In the genomic region with DNA sequence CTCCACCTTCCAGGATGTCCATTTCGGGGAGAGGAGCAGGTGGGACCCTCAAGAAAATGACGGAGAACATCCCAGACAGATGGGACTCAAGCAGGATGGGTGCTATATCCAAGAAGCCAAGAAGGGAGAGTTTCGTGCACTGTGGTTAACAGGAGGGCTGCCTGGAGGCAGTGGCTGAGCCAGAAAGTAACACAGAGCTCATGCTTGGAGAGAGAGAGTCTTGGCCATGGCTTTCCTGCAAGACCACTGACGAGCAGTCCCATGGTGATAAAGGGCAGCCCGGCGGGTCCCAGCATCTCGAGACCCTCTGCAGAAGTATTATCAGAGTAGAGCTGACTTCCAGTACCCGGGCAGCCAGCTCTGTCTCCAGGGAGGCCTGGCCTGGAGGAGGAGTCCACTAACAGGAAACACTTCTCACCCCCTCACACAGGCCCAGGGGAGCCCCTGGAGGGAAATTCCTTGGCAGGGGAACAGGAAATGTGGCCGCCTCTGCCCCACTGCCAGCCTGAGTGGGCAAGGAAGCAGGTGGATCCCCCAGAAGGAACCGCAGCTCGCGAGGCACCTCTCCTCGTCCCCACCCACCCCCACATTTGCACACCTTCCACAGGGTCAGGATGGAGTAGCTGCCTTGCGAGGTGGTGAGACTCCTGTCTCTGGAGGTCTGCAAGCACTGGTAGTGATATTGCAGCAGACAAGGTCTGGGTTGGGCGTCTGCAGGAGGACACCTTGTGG, we compare ENCODE assay signal across 14 cellular contexts. TPM values are rescaled to one million over a fixed set of nuclear protein-coding genes. Genes with fewer than 3 reads are reported as not detected.
DNase-seq lines count a peak whose midpoint lies in the region; ATAC-seq, FAIRE-seq and TF ChIP-seq lines count a peak whose summit lies in the region.
"Had no signal": no experiment of that assay in that cellular context is flagged by ENCODE, and none has a peak within 500 bp of the region (broad histone marks: within the 10 kb centered on the region; RNA-seq: fewer than 3 reads in every experiment).

No MANE protein-coding gene starts in this region.

- peaks cover 37% of the 10 kb centered on the region for H3K36me3 Mint-ChIP-seq in activated CD8-positive, alpha-beta memory T cell treated with anti-CD3 and anti-CD28 coated beads, Interleukin-2, amount 10 ng/mL, durations not matched to agents 7 days and 5 days
- H3K36me3 Mint-ChIP-seq in naive thymus-derived CD4-positive, alpha-beta T cell: peaks cover 0 to 35% (median 6%) of the 10 kb centered on the region in 5 donors

- H3K4me2 ChIP-seq in HepG2 (ENCODE audit: low read depth, low read length): no peak overlapping the region

- H4K20me1 ChIP-seq in HepG2 (ENCODE audit: insufficient read depth, low read length): no peaks in the 10 kb centered on the region

- no peaks in the 10 kb centered on the region for H3K79me2 ChIP-seq in HepG2 (ENCODE audit: insufficient read depth, low read length)

- intact Hi-C loops in naive thymus-derived CD4-positive, alpha-beta T cell (cut with micrococcal nuclease): loop anchor here (1.0 to 2.0 kb wide), 2 partner anchors 47 to 48 kb away; no protein-coding TSS in a partner anchor
- intact Hi-C loops in HepG2 (cut with micrococcal nuclease; ENCODE audit: unreplicated experiment): no loop called here

- H3K27ac Mint-ChIP-seq in activated CD8-positive, alpha-beta memory T cell treated with anti-CD3 and anti-CD28 coated beads, Interleukin-2, amount 10 ng/mL, durations not matched to agents 7 days and 5 days: peak overlapping the region; percentile 64
- peak overlapping the region; percentile 73 to 94 (median 85) for H3K27ac Mint-ChIP-seq in naive thymus-derived CD4-positive, alpha-beta T cell

- H3K4me1 ChIP-seq in naive thymus-derived CD4-positive, alpha-beta T cell (ENCODE audit: control insufficient read depth in 2 of 2, insufficient read depth in 2 of 2, low read length in 2 of 2): peaks cover 34 to 50% of the 10 kb centered on the region in 2 donors
- H3K4me1 ChIP-seq in HepG2 (ENCODE audit: insufficient read depth, low read length): no peaks in the 10 kb centered on the region
- H3K4me1 ChIP-seq: adrenal gland had no signal

- H3K4me1 Mint-ChIP-seq in activated CD8-positive, alpha-beta memory T cell treated with anti-CD3 and anti-CD28 coated beads, Interleukin-2, amount 10 ng/mL, durations not matched to agents 7 days and 5 days: peaks cover 63% of the 10 kb centered on the region
- peaks cover 34 to 65% (median 61%) of the 10 kb centered on the region in 7 donors for H3K4me1 Mint-ChIP-seq in naive thymus-derived CD4-positive, alpha-beta T cell

- H3K27me3 Mint-ChIP-seq in activated CD8-positive, alpha-beta memory T cell treated with anti-CD3 and anti-CD28 coated beads, Interleukin-2, amount 10 ng/mL, durations not matched to agents 7 days and 5 days: peaks cover 2% of the 10 kb centered on the region
- peaks cover 0 to 3% (median 0%) of the 10 kb centered on the region in 5 donors for H3K27me3 Mint-ChIP-seq in naive thymus-derived CD4-positive, alpha-beta T cell

- no peaks in the 10 kb centered on the region for H3K9me3 Mint-ChIP-seq in activated CD8-positive, alpha-beta memory T cell treated with anti-CD3 and anti-CD28 coated beads, Interleukin-2, amount 10 ng/mL, durations not matched to agents 7 days and 5 days (ENCODE audit: low read depth)
- H3K9me3 Mint-ChIP-seq in naive thymus-derived CD4-positive, alpha-beta T cell: no peaks in the 10 kb centered on the region

- POLR2A ChIA-PET in naive thymus-derived CD4-positive, alpha-beta T cell (lab: Charles Lee): interaction anchor here (0.6 to 8.9 kb wide), 16 partner anchors 14 to 135 kb away, joined by 3 to 70 read pairs (median 4); a partner anchor contains a TSS
- POLR2A ChIA-PET in HepG2 (lab: Yijun Ruan, JAX): no interaction called here

- in situ Hi-C loops in HepG2 (cut with HindIII; ENCODE audit: extremely low pct_ligation_motif_present, low pct_unique_long_range_greater_than_20kb): no loop called here

- H3K4me3 ChIP-seq in naive thymus-derived CD4-positive, alpha-beta T cell (ENCODE audit: low read length): no peak overlapping the region
- H3K4me3 ChIP-seq in HepG2 (replicated peaks in 1 of 3; ENCODE audit: insufficient read depth in 1 of 3, low read depth in 2 of 3, low read length in 3 of 3): no peak overlapping the region
- H3K4me3 ChIP-seq: adrenal gland, suprapubic skin had no signal

- H2AFZ ChIP-seq in HepG2 (ENCODE audit: low read length): no peak overlapping the region

- TF ChIP-seq RAD21 in HepG2 (CRISPR knock-in tag; IDR thresholded peaks at IDR 0.05): no peak

- FAIRE-seq in HepG2 (lab: Jason Lieb, UNC): no peak
- FAIRE-seq: endometrium had no signal

- CTCF ChIA-PET in activated CD8-positive, alpha-beta memory T cell treated with anti-CD3 and anti-CD28 coated beads, Interleukin-2, amount 10 ng/mL, durations not matched to agents 7 days and 5 days (lab: Charles Lee): interaction anchor here (1.0 to 7.9 kb wide), 11 partner anchors 10 to 252 kb away, joined by 3 to 67 read pairs (median 5); a partner anchor contains a TSS
- CTCF ChIA-PET in naive thymus-derived CD4-positive, alpha-beta T cell (lab: Charles Lee): interaction anchor here (0.9 to 2.1 kb wide), 8 partner anchors 10 to 276 kb away, joined by 3 to 8 read pairs (median 5); no protein-coding TSS in a partner anchor
- CTCF ChIA-PET in HepG2 (lab: Yijun Ruan, JAX; ENCODE audit: low intra/inter-chr PET ratio, low total read pairs): no interaction called here

- H3K9me3 ChIP-seq in naive thymus-derived CD4-positive, alpha-beta T cell (ENCODE audit: control insufficient read depth in 2 of 3, low read length in 3 of 3): no peaks in the 10 kb centered on the region
- H3K9me3 ChIP-seq in HepG2 (ENCODE audit: low read length): no peaks in the 10 kb centered on the region
- H3K9me3 ChIP-seq: adrenal gland, suprapubic skin had no signal

- TF ChIP-seq EP300 in HepG2 (IDR thresholded peaks at IDR 0.05; ENCODE audit: low read depth in 2 of 2, low read length in 2 of 2) (no peak), HepG2 (CRISPR knock-in tag; IDR thresholded peaks at IDR 0.05; ENCODE audit: borderline replicate concordance) (no peak)

- no peak for TF ChIP-seq POLR2A in HepG2 (IDR thresholded peaks at IDR 0.05; ENCODE audit: insufficient read depth in 1 of 2, low read depth in 2 of 2, low read length in 2 of 2)

- H3K9ac ChIP-seq in HepG2 (ENCODE audit: insufficient read depth, low read depth, low read length): no peak overlapping the region

- peak overlapping the region; percentile 47 for H3K27ac ChIP-seq in naive thymus-derived CD4-positive, alpha-beta T cell (ENCODE audit: low read depth, low read length)
- H3K27ac ChIP-seq in HepG2 (ENCODE audit: extremely low read length, insufficient read depth, low read length): no peak overlapping the region
- H3K27ac ChIP-seq: adrenal gland, suprapubic skin had no signal

- DNase-seq in Daoy (ENCODE audit: low read depth): peak; percentile 73
- DNase-seq in HT1080 (ENCODE audit: low read depth): peak; percentile 34
- DNase-seq in activated CD8-positive, alpha-beta memory T cell treated with anti-CD3 and anti-CD28 coated beads, Interleukin-2, amount 10 ng/mL, durations not matched to agents 7 days and 5 days: peak; percentile 52
- peak in 4 of 9 donors; percentile 25 to 69 (median 28) for DNase-seq in naive thymus-derived CD4-positive, alpha-beta T cell
- DNase-seq in HepG2 (ENCODE audit: low spot score): no peak
- no peak for DNase-seq in H4 (ENCODE audit: low spot score)
- DNase-seq: adrenal gland, DMS53 had no signal

- TF ChIP-seq CTCF in HepG2 (CRISPR knock-in tag; IDR thresholded peaks at IDR 0.05): no peak

- peak; percentile 7 for ATAC-seq in activated CD8-positive, alpha-beta memory T cell treated with anti-CD3 and anti-CD28 coated beads, Interleukin-2, amount 10 ng/mL, durations not matched to agents 7 days and 5 days
- ATAC-seq in naive thymus-derived CD4-positive, alpha-beta T cell: peak; percentile 50
- no peak for ATAC-seq in HG03097 (IDR thresholded peaks at IDR 0.05; ENCODE audit: low FRiP score, unreplicated experiment)
- ATAC-seq in HepG2: no peak
- ATAC-seq in HG02938 (IDR thresholded peaks at IDR 0.05; ENCODE audit: unreplicated experiment): no peak

- H3K4me3 Mint-ChIP-seq in activated CD8-positive, alpha-beta memory T cell treated with anti-CD3 and anti-CD28 coated beads, Interleukin-2, amount 10 ng/mL, durations not matched to agents 7 days and 5 days: no peak overlapping the region
- H3K4me3 Mint-ChIP-seq in naive thymus-derived CD4-positive, alpha-beta T cell: peak overlapping the region in 9 of 10 donors; percentile 12 to 75 (median 36)

- WGBS in HepG2 (ENCODE audit: low lambda C conversion rate): 54% methylated on average over 6 of the region's 15 CpGs

- H3K36me3 ChIP-seq in naive thymus-derived CD4-positive, alpha-beta T cell (ENCODE audit: control insufficient read depth in 2 of 3, insufficient read depth in 3 of 3, low read length in 3 of 3): peaks cover 4 to 51% (median 6%) of the 10 kb centered on the region in 3 experiments
- H3K36me3 ChIP-seq in HepG2 (replicated peaks in 1 of 2; ENCODE audit: control insufficient read depth in 1 of 2, insufficient read depth in 2 of 2, low read length in 2 of 2): no peaks in the 10 kb centered on the region
- H3K36me3 ChIP-seq: adrenal gland, suprapubic skin had no signal

- no peaks in the 10 kb centered on the region for H3K27me3 ChIP-seq in naive thymus-derived CD4-positive, alpha-beta T cell (ENCODE audit: control insufficient read depth in 2 of 2, insufficient read depth in 2 of 2, low read length in 2 of 2)
- peaks cover 6 to 28% of the 10 kb centered on the region in 2 experiments; a peak in 4 of 5 replicates for H3K27me3 ChIP-seq in HepG2 (ENCODE audit: control insufficient read depth in 1 of 2, insufficient read depth in 2 of 2, low read length in 2 of 2)
- H3K27me3 ChIP-seq: adrenal gland had no signal

- no TSS peak for BruUV-seq in HepG2 (replicated peaks; lab: Mats Ljungman, UMichigan)

RNA-seq across cellular contexts. Expression of a gene that starts 32.2 kb away (rescaled TPM):
- total RNA-seq in Daoy (2014; rRNA removed; shearing (Covaris generic)): 1.7 and 8.2 TPM in 2 replicates
- 0.33 and 2.6 TPM in 2 replicates for total RNA-seq in HT1080 (2014; rRNA removed; shearing (Covaris generic))
- 1.3 and 1.4 TPM in 2 replicates for polyA plus RNA-seq in HT1080 (2015; cell fraction: cytosol; rRNA removed)
- 4.4 and 4.5 TPM in 2 replicates for polyA plus RNA-seq in HT1080 (2015; cell fraction: nucleus; rRNA removed)
- total RNA-seq in activated CD8-positive, alpha-beta memory T cell treated with anti-CD3 and anti-CD28 coated beads, Interleukin-2, amount 10 ng/mL, durations not matched to agents 7 days and 5 days: 100 to 1,000 TPM in 1 of 2 experiments, 10 to 100 TPM in 1; 97.8 to 123 TPM
- total RNA-seq in naive thymus-derived CD4-positive, alpha-beta T cell: 100 to 1,000 TPM; 123 to 227 (median 214) TPM
- polyA plus RNA-seq in naive thymus-derived CD4-positive, alpha-beta T cell: 10 to 100 TPM; 49.5 to 71.1 TPM
- not detected in 2 replicates for total RNA-seq in HepG2 (2016; rRNA removed; fragmentation: Illumina TruSeq; extraction: Trizol)
- not detected in 2 replicates for total RNA-seq in HepG2 (2016; cell fraction: cytosol; rRNA removed; fragmentation: Illumina TruSeq; extraction: Trizol; ENCODE audit: low read depth)
- total RNA-seq in HepG2 (2016; cell fraction: insoluble cytoplasmic fraction; rRNA removed; fragmentation: Illumina TruSeq; extraction: Trizol): not detected in 2 replicates
- total RNA-seq in HepG2 (2016; cell fraction: membrane; rRNA removed; fragmentation: Illumina TruSeq; extraction: Trizol): not detected in 2 replicates
- total RNA-seq in HepG2 (2016; cell fraction: nucleus; rRNA removed; fragmentation: Illumina TruSeq; extraction: Trizol): not detected in 2 replicates
- not detected in 2 replicates for polyA plus RNA-seq in HepG2 (2011; rRNA removed)
- polyA plus RNA-seq in HepG2 (2011; cell fraction: cytosol; rRNA removed): 0.01 and 0.03 TPM in 2 replicates
- 0.05 and 0.11 TPM in 2 replicates for polyA plus RNA-seq in HepG2 (2011; cell fraction: nucleus; rRNA removed)
- polyA plus RNA-seq in HepG2 (2012): not detected in 2 replicates
- not detected in 2 replicates for polyA plus RNA-seq in HepG2 (2016; cell fraction: cytosol; fragmentation: Illumina TruSeq; extraction: Trizol; ENCODE audit: low read depth)
- polyA plus RNA-seq in HepG2 (2016; cell fraction: insoluble cytoplasmic fraction; fragmentation: Illumina TruSeq; extraction: Trizol; ENCODE audit: low read depth): not detected in 2 replicates
- polyA plus RNA-seq in HepG2 (2016; cell fraction: membrane; fragmentation: Illumina TruSeq; extraction: Trizol; ENCODE audit: low read depth): not detected in 2 replicates
- polyA plus RNA-seq in HepG2 (2016; cell fraction: nucleus; fragmentation: Illumina TruSeq; extraction: Trizol; ENCODE audit: insufficient read depth, low read depth): not detected in 2 replicates
- polyA minus RNA-seq in HepG2 (2011; rRNA and poly(A)+ RNA removed; ENCODE audit: low replicate concordance): not detected in 2 replicates
- polyA minus RNA-seq in HepG2 (2011; cell fraction: cytosol; rRNA and poly(A)+ RNA removed): not detected in 2 replicates
- polyA minus RNA-seq in HepG2 (2011; cell fraction: nucleus; rRNA and poly(A)+ RNA removed): not detected in 2 replicates
- total RNA-seq in H4 (2014; rRNA removed; shearing (Covaris generic)): 0.08 TPM in 1 of 2 replicates, not detected in the other
- total RNA-seq: myocyte, NCI-H460 had no signal

Comparison
In these comparisons a context has a peak if more than half of its experiments do, and no peak if none do; other contexts are left out.
1. DNase-seq: peak in Daoy (single experiment), HT1080 (single experiment) and activated CD8-positive, alpha-beta memory T cell treated with anti-CD3 and anti-CD28 coated beads, Interleukin-2, amount 10 ng/mL, durations not matched to agents 7 days and 5 days (single experiment); none in HepG2 (single experiment) and H4 (single experiment).
2. ATAC-seq: peak in activated CD8-positive, alpha-beta memory T cell treated with anti-CD3 and anti-CD28 coated beads, Interleukin-2, amount 10 ng/mL, durations not matched to agents 7 days and 5 days (single experiment) and naive thymus-derived CD4-positive, alpha-beta T cell (single experiment); none in HG03097 (single experiment), HepG2 (single experiment) and HG02938 (single experiment).
3. RNA of a gene that starts 32.2 kb away (total RNA-seq): 123 to 227 TPM in naive thymus-derived CD4-positive, alpha-beta T cell and 97.8 to 123 TPM in activated CD8-positive, alpha-beta memory T cell treated with anti-CD3 and anti-CD28 coated beads, Interleukin-2, amount 10 ng/mL, durations not matched to agents 7 days and 5 days; 0.33 to 2.6 TPM in HT1080, 1.7 to 8.2 TPM in Daoy, 0.08 TPM in H4 and not detected in HepG2; every median in the first group is over 10 times any median in the second.